13 cellular contexts compared by ENCODE assay signal in the genomic region with DNA sequence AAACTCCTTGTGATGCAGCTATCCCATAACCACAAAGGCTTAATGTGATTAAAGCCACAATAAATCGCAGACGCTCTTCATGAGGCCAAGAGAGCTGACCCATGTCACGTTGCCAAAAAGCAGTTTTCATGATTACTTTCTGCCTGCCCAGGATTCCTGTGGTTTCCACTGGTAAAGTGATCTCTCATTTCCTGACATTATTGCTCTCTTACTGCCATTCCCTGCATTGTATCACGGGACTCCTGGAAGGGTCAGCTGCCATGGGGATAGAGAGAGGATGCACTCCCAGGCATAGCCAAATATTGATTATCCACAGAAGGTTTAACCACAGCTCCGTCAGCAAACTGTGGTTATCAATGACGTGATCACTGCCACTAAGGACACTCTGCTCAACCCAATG.
DNase-seq lines count a peak whose midpoint lies in the region; ATAC-seq and TF ChIP-seq lines count a peak whose summit lies in the region.
"Had no signal": no experiment of that assay in that cellular context is flagged by ENCODE, and none has a peak within 500 bp of the region (broad histone marks: within the 10 kb centered on the region; RNA-seq: fewer than 3 reads in every experiment).

No MANE protein-coding gene starts in this region.

- POLR2A ChIA-PET in Caco-2 (lab: Charles Lee), result no interaction called here
- POLR2A ChIA-PET in activated CD4-positive, alpha-beta T cell treated with anti-CD3 and anti-CD28 coated beads for 36 hours (lab: Charles Lee), result no interaction called here

- BruUV-seq in Caco-2 (replicated peaks; lab: Mats Ljungman, UMichigan), result no TSS peak

- H3K27ac ChIP-seq in gastroesophageal sphincter, result no peak overlapping the region
- H3K27ac ChIP-seq: thyroid gland had no signal

- no peak for ATAC-seq in gastroesophageal sphincter
- no peak for ATAC-seq in activated CD4-positive, alpha-beta T cell treated with anti-CD3 and anti-CD28 coated beads for 36 hours

- CTCF ChIA-PET in Caco-2 (lab: Charles Lee), result no interaction called here
- CTCF ChIA-PET in activated CD4-positive, alpha-beta T cell treated with anti-CD3 and anti-CD28 coated beads for 36 hours (lab: Charles Lee), result interaction anchor here (0.5 kb wide), 1 partner anchor 63 kb away, joined by 4 read pairs; no protein-coding TSS in a partner anchor

- peak overlapping the region; percentile 62 for H3K27ac Mint-ChIP-seq in nephron progenitor cell
- H3K27ac Mint-ChIP-seq in Caco-2 (ENCODE audit: unreplicated experiment), result no peak overlapping the region
- H3K27ac Mint-ChIP-seq in activated CD4-positive, alpha-beta T cell treated with anti-CD3 and anti-CD28 coated beads for 36 hours, result no peak overlapping the region

- TF ChIP-seq CTCF in nephron progenitor cell (IDR thresholded peaks at IDR 0.05) (no peak), gastroesophageal sphincter (IDR thresholded peaks at IDR 0.05) (no peak), Caco-2 (IDR thresholded peaks at IDR 0.05; ENCODE audit: insufficient read depth in 1 of 2, low read depth in 1 of 2, low read length in 1 of 2, severe bottlenecking in 1 of 2, unreplicated experiment in 1 of 2) (no peak)

- no peak for TF ChIP-seq EP300 in gastroesophageal sphincter (IDR thresholded peaks at IDR 0.05)

- DNase-seq in EH (ENCODE audit: low read depth) (peak; percentile 95), NCI-H226 (peak; percentile 96), dedifferentiated amniotic fluid mesenchymal stem cell (ENCODE audit: extremely low spot score) (peak; percentile 87), nephron progenitor cell (no peak), Caco-2 (no peak), NCI-H1105 (lab: John Stamatoyannopoulos, UW) (no peak)
- no peak for DNase-seq in activated CD4-positive, alpha-beta T cell treated with anti-CD3 and anti-CD28 coated beads for 36 hours
- DNase-seq: activated CD4-positive, alpha-beta T cell treated with anti-CD3 and anti-CD28 coated beads for 4 hours; activated effector memory CD4-positive, alpha-beta T cell treated with Interleukin-2 at 50 U/mL for 16 hours; effector CD8-positive, alpha-beta T cell; nucleus accumbens; thyroid gland had no signal

- H3K4me3 ChIP-seq in gastroesophageal sphincter (no peak overlapping the region), Caco-2 (ENCODE audit: low read depth, low read length) (no peak overlapping the region)
- H3K4me3 ChIP-seq: thyroid gland had no signal

- WGBS in gastroesophageal sphincter (ENCODE audit: low coverage in 1 of 2), 2 donors, result 16 to 54% methylated on average over 4 to 5 of the region's 6 CpGs

- intact Hi-C loops in Caco-2 (cut with micrococcal nuclease; ENCODE audit: unreplicated experiment), result no loop called here
- intact Hi-C loops in activated CD4-positive, alpha-beta T cell treated with anti-CD3 and anti-CD28 coated beads for 36 hours (cut with DNase I, micrococcal nuclease), result loop anchor here in 1 of 2 experiments (10.0 kb wide), 1 partner anchor 192 kb away; no protein-coding TSS in a partner anchor

- H3K27me3 ChIP-seq in gastroesophageal sphincter (no peaks in the 10 kb centered on the region), Caco-2 (replicated peaks; ENCODE audit: control insufficient read depth, insufficient read depth, low read length) (no peaks in the 10 kb centered on the region)
- H3K27me3 ChIP-seq: thyroid gland had no signal

- H3K4me1 ChIP-seq in gastroesophageal sphincter (peaks cover 0 to 34% (median 0%) of the 10 kb centered on the region in 3 donors), Caco-2 (peaks cover 14% of the 10 kb centered on the region; the same call in 1 of the 2 replicates)
- H3K4me1 ChIP-seq: thyroid gland had no signal

- H3K4me1 Mint-ChIP-seq in nephron progenitor cell (peaks cover 20% of the 10 kb centered on the region), Caco-2 (ENCODE audit: low read depth, unreplicated experiment) (no peaks in the 10 kb centered on the region)
- no peaks in the 10 kb centered on the region for H3K4me1 Mint-ChIP-seq in activated CD4-positive, alpha-beta T cell treated with anti-CD3 and anti-CD28 coated beads for 36 hours

- H3K9me3 ChIP-seq in gastroesophageal sphincter (no peaks in the 10 kb centered on the region), Caco-2 (no peaks in the 10 kb centered on the region)
- H3K9me3 ChIP-seq: thyroid gland had no signal

- H3K27me3 Mint-ChIP-seq in nephron progenitor cell (ENCODE audit: low read depth, poor library complexity) (peaks cover 6% of the 10 kb centered on the region), Caco-2 (ENCODE audit: insufficient read depth, unreplicated experiment) (no peaks in the 10 kb centered on the region)
- H3K27me3 Mint-ChIP-seq in activated CD4-positive, alpha-beta T cell treated with anti-CD3 and anti-CD28 coated beads for 36 hours, result peaks cover 2% of the 10 kb centered on the region

- TF ChIP-seq POLR2A in gastroesophageal sphincter (IDR thresholded peaks at IDR 0.05), result no peak

- H3K36me3 ChIP-seq in gastroesophageal sphincter (no peaks in the 10 kb centered on the region), Caco-2 (ENCODE audit: control insufficient read depth, insufficient read depth, low read length) (no peaks in the 10 kb centered on the region)
- H3K36me3 ChIP-seq: thyroid gland had no signal

- no peaks in the 10 kb centered on the region for H3K36me3 Mint-ChIP-seq in nephron progenitor cell (ENCODE audit: low read depth)
- H3K36me3 Mint-ChIP-seq in Caco-2 (ENCODE audit: insufficient read depth, unreplicated experiment), result no peaks in the 10 kb centered on the region
- no peaks in the 10 kb centered on the region for H3K36me3 Mint-ChIP-seq in activated CD4-positive, alpha-beta T cell treated with anti-CD3 and anti-CD28 coated beads for 36 hours (ENCODE audit: low read depth)

- H3K4me3 Mint-ChIP-seq in nephron progenitor cell (peak overlapping the region; percentile 9), Caco-2 (ENCODE audit: unreplicated experiment) (no peak overlapping the region)
- H3K4me3 Mint-ChIP-seq in activated CD4-positive, alpha-beta T cell treated with anti-CD3 and anti-CD28 coated beads for 36 hours, result no peak overlapping the region

- H3K9me3 Mint-ChIP-seq in nephron progenitor cell, result no peaks in the 10 kb centered on the region
- H3K9me3 Mint-ChIP-seq in Caco-2 (ENCODE audit: unreplicated experiment), result no peaks in the 10 kb centered on the region
- H3K9me3 Mint-ChIP-seq in activated CD4-positive, alpha-beta T cell treated with anti-CD3 and anti-CD28 coated beads for 36 hours (ENCODE audit: low read depth), result no peaks in the 10 kb centered on the region

Comparison
In these comparisons a context has a peak if more than half of its experiments do, and no peak if none do; other contexts are left out.
1. DNase-seq: peak in EH (single experiment), NCI-H226 (single experiment) and dedifferentiated amniotic fluid mesenchymal stem cell (single experiment); none in nephron progenitor cell (single experiment), Caco-2 (0 of 2), activated CD4-positive, alpha-beta T cell treated with anti-CD3 and anti-CD28 coated beads for 36 hours (single experiment) and NCI-H1105 (single experiment).